Comparison of ENCODE assay signal across 2 cellular contexts in genomic region chr10:18567343-18567856, GRCh38.
TF ChIP-seq lines count a peak whose summit lies in the region.

No MANE protein-coding gene starts in this region.

TF ChIP-seq in HepG2, 621 proteins besides CTCF, POLR2A, EP300 and RAD21 (continued from another document):
- 0 out of 2 replicates have a peak, but pooled peaks have one; percentile 22 for TF ChIP-seq PRDM15 (CRISPR knock-in tag; IDR thresholded peaks at IDR 0.05)

TF ChIP-seq in WTC11, 78 proteins besides CTCF, POLR2A, EP300 and RAD21 (continued from another document):
- TF ChIP-seq AFF4 (CRISPR knock-in tag; IDR thresholded peaks at IDR 0.05; ENCODE audit: borderline replicate concordance): no peak
- TF ChIP-seq ZNF423 (CRISPR knock-in tag; IDR thresholded peaks at IDR 0.05): no peak
- no peak for TF ChIP-seq TCF7 (CRISPR knock-in tag; IDR thresholded peaks at IDR 0.05; ENCODE audit: low read depth)
